8 cellular contexts compared by ENCODE assay signal in the genomic region with DNA sequence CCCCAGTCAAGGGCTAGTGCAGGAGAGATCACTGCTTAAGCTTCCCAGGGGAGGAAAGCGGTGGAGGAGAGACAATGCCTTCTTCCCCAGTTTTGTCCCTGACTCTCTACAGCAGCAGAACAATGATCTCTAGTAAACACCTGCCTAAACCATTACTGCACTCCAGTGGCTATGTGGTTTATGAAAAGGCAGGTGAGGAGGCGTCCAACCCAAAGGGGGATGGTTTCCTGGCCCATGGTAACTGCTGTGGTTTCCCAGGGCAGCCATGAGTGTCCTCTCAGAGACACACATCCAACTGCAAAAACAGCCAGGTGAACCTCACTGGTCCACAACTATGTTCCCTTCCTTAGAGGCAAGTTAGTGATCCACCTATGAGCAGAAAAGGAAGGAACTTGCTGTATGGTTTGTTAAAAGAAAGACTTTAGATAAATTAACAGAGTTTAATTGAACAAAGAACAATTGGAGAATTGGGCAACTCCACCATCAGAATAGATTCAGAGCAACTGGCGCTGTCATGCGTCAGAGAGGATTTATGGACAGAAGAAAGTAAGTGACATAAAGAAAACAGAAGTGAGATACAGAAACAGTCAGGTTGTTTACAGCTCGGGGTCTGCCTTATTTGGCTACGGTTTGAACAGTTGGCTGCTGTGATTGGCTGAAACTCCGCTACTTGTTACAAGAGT. TPM values are rescaled to one million over a fixed set of nuclear protein-coding genes. Genes with fewer than 3 reads are reported as not detected.
DNase-seq lines count a peak whose midpoint lies in the region; ATAC-seq and TF ChIP-seq lines count a peak whose summit lies in the region.

No MANE protein-coding gene starts in this region.

- H3K4me1 ChIP-seq in BLaER1: peaks cover 53% of the 10 kb centered on the region
- H3K4me1 ChIP-seq in tibial nerve: peaks cover 0 to 11% (median 0%) of the 10 kb centered on the region in 4 donors
- H3K4me1 ChIP-seq in BE2C: no peaks in the 10 kb centered on the region

- H3K4me1 Mint-ChIP-seq in stimulated activated effector memory CD8-positive, alpha-beta T cell treated with anti-CD3 and anti-CD28 coated beads, Interleukin-12 subunit alpha, Interleukin-12 subunit beta, amount 100 ng/mL, for 72 hours: peaks cover 53% of the 10 kb centered on the region

- H3K27me3 ChIP-seq in BLaER1 (no peaks in the 10 kb centered on the region), tibial nerve (no peaks in the 10 kb centered on the region), BE2C (no peaks in the 10 kb centered on the region)

- peak overlapping the region; percentile 8 for H3K4me3 Mint-ChIP-seq in stimulated activated effector memory CD8-positive, alpha-beta T cell treated with anti-CD3 and anti-CD28 coated beads, Interleukin-12 subunit alpha, Interleukin-12 subunit beta, amount 100 ng/mL, for 72 hours

- TF ChIP-seq CTCF in tibial nerve (IDR thresholded peaks at IDR 0.05) (no peak), BE2C (IDR thresholded peaks at IDR 0.05; ENCODE audit: low read depth, low read length) (no peak)

- DNase-seq in NCI-H510A (lab: John Stamatoyannopoulos, UW) (peak; percentile 65), tibial nerve (ENCODE audit: low spot score in 2 of 2) (no peak), AG08396 (ENCODE audit: low spot score) (no peak), BE2C (no peak)
- DNase-seq in stimulated activated effector memory CD8-positive, alpha-beta T cell treated with anti-CD3 and anti-CD28 coated beads, Interleukin-12 subunit alpha, Interleukin-12 subunit beta, amount 100 ng/mL, for 72 hours (ENCODE audit: low spot score in 2 of 2): no peak

- WGBS in tibial nerve, 2 donors: 70 to 74% methylated on average over 7 of the region's 7 CpGs

- H3K9ac ChIP-seq in BLaER1: no peak overlapping the region; the same call in 1 of the 2 replicates

- H3K36me3 ChIP-seq in BLaER1: no peaks in the 10 kb centered on the region
- no peaks in the 10 kb centered on the region for H3K36me3 ChIP-seq in tibial nerve
- H3K36me3 ChIP-seq in BE2C: no peaks in the 10 kb centered on the region

- no peaks in the 10 kb centered on the region for H3K9me3 Mint-ChIP-seq in stimulated activated effector memory CD8-positive, alpha-beta T cell treated with anti-CD3 and anti-CD28 coated beads, Interleukin-12 subunit alpha, Interleukin-12 subunit beta, amount 100 ng/mL, for 72 hours

- no peaks in the 10 kb centered on the region for H3K9me3 ChIP-seq in BLaER1
- no peaks in the 10 kb centered on the region for H3K9me3 ChIP-seq in tibial nerve
- H3K9me3 ChIP-seq in BE2C: no peaks in the 10 kb centered on the region

- peak; percentile 55 for ATAC-seq in GM18858 (IDR thresholded peaks at IDR 0.05; ENCODE audit: unreplicated experiment)
- peak; percentile 43 for ATAC-seq in HG03025 (IDR thresholded peaks at IDR 0.05; ENCODE audit: low FRiP score, unreplicated experiment)
- ATAC-seq in stimulated activated effector memory CD8-positive, alpha-beta T cell treated with anti-CD3 and anti-CD28 coated beads, Interleukin-12 subunit alpha, Interleukin-12 subunit beta, amount 100 ng/mL, for 72 hours: no peak

- H3K27ac ChIP-seq in BLaER1 (peak overlapping the region; percentile 38), tibial nerve (no peak overlapping the region)

- H4K20me1 ChIP-seq in BLaER1: no peaks in the 10 kb centered on the region

- H3K36me3 Mint-ChIP-seq in stimulated activated effector memory CD8-positive, alpha-beta T cell treated with anti-CD3 and anti-CD28 coated beads, Interleukin-12 subunit alpha, Interleukin-12 subunit beta, amount 100 ng/mL, for 72 hours: no peaks in the 10 kb centered on the region

- peak overlapping the region; percentile 82 for H3K4me2 ChIP-seq in BLaER1

- H3K4me3 ChIP-seq in BLaER1 (no peak overlapping the region), tibial nerve (no peak overlapping the region), BE2C (ENCODE audit: low read depth, low read length) (no peak overlapping the region)

- no peak for TF ChIP-seq POLR2A in tibial nerve (IDR thresholded peaks at IDR 0.05)

- peak overlapping the region; percentile 2 for H3K27ac Mint-ChIP-seq in stimulated activated effector memory CD8-positive, alpha-beta T cell treated with anti-CD3 and anti-CD28 coated beads, Interleukin-12 subunit alpha, Interleukin-12 subunit beta, amount 100 ng/mL, for 72 hours

- no peak for TF ChIP-seq EP300 in tibial nerve (IDR thresholded peaks at IDR 0.05)

RNA-seq across cellular contexts. Expression of a gene that starts 4.8 kb away (rescaled TPM):
- 10 to 100 TPM; 22.6 to 35.1 (median 29.3) TPM for total RNA-seq in tibial nerve
- polyA plus RNA-seq in BE2C (2012; ENCODE audit: insufficient read depth, insufficient read length, low read depth): 5.4 TPM
